In the genomic region with DNA sequence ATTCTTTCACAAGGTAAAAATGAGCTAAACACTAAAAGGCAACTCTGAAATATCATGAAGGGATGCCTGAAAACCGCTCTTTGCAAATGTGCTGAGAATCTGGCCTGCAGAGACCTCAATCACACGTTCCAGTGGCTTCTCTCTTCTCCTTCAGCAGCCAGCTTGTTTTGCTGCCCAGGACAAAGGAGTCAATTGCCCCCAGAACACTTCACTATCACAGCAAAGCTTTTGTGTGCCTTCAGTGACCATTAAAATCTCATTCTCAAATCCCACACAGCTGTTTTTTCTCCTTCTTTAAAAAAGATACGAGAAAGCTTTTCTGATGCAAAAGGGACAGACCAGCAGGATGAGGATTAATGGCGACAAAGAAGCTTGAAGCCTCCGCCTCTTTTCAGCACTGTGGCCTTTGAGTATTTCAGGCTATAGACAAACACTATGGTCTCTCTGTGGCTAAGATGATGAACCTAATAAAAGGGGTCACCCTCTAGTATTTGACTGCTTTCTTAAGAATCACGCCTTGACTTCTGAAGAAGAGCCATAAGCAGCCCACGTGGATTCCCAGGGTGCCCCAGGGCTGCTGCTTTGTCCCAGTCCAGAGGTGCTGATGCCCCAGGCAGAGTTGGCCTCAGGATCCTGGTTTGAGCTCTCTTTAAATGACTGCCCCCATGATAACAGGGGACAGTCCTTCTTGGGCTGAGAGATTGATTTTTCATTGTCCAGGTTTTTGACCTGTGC, we compare ENCODE assay signal across 1 cellular context.
TF ChIP-seq lines count a peak whose summit lies in the region.

No MANE protein-coding gene starts in this region.

TF ChIP-seq in HepG2, 621 proteins besides CTCF, POLR2A, EP300 and RAD21:
- no peak for TF ChIP-seq NCOA5 (CRISPR knock-in tag; IDR thresholded peaks at IDR 0.05)
- no peak for TF ChIP-seq SIX4 (CRISPR knock-in tag; IDR thresholded peaks at IDR 0.05)
- no peak for TF ChIP-seq NFRKB (IDR thresholded peaks at IDR 0.05)
- no peak for TF ChIP-seq EED (CRISPR knock-in tag; IDR thresholded peaks at IDR 0.05)
- TF ChIP-seq GATAD2A (CRISPR knock-in tag; IDR thresholded peaks at IDR 0.05) = no peak
- no peak for TF ChIP-seq ZNF7 (CRISPR knock-in tag; IDR thresholded peaks at IDR 0.05)
- no peak for TF ChIP-seq ZNF790 (CRISPR knock-in tag; IDR thresholded peaks at IDR 0.05; ENCODE audit: borderline replicate concordance)
- TF ChIP-seq, protein P1, sequence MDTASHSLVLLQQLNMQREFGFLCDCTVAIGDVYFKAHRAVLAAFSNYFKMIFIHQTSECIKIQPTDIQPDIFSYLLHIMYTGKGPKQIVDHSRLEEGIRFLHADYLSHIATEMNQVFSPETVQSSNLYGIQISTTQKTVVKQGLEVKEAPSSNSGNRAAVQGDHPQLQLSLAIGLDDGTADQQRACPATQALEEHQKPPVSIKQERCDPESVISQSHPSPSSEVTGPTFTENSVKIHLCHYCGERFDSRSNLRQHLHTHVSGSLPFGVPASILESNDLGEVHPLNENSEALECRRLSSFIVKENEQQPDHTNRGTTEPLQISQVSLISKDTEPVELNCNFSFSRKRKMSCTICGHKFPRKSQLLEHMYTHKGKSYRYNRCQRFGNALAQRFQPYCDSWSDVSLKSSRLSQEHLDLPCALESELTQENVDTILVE (CRISPR knock-in tag; IDR thresholded peaks at IDR 0.05) = no peak
- TF ChIP-seq HNRNPH1 (optimal IDR thresholded peaks at IDR 0.05; ENCODE audit: low read depth, low read length) = no peak
- TF ChIP-seq MAF1 (CRISPR knock-in tag; IDR thresholded peaks at IDR 0.05; ENCODE audit: borderline replicate concordance) = no peak
- TF ChIP-seq GFI1 (CRISPR knock-in tag; IDR thresholded peaks at IDR 0.05; ENCODE audit: borderline replicate concordance) = no peak
- no peak for TF ChIP-seq ZNF781 (CRISPR knock-in tag; IDR thresholded peaks at IDR 0.05; ENCODE audit: borderline replicate concordance, not compliant biosample characterization)
- no peak for TF ChIP-seq CHD2 (IDR thresholded peaks at IDR 0.05; ENCODE audit: low read depth, low read length)
- TF ChIP-seq ZNF251 (CRISPR knock-in tag; IDR thresholded peaks at IDR 0.05) = no peak
- no peak for TF ChIP-seq ZFP36 (IDR thresholded peaks at IDR 0.05; ENCODE audit: borderline replicate concordance, low read depth, low read length, partially characterized antibody)
- TF ChIP-seq, protein P2, sequence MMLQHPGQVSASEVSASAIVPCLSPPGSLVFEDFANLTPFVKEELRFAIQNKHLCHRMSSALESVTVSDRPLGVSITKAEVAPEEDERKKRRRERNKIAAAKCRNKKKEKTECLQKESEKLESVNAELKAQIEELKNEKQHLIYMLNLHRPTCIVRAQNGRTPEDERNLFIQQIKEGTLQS (CRISPR knock-in tag; IDR thresholded peaks at IDR 0.05) = no peak
- TF ChIP-seq PHF21A (CRISPR knock-in tag; IDR thresholded peaks at IDR 0.05) = no peak
- TF ChIP-seq NPAS2 (CRISPR knock-in tag; IDR thresholded peaks at IDR 0.05; ENCODE audit: borderline replicate concordance) = no peak
- TF ChIP-seq ZFP36L1 (CRISPR knock-in tag; IDR thresholded peaks at IDR 0.05) = no peak
- no peak for TF ChIP-seq BRD4 (CRISPR knock-in tag; IDR thresholded peaks at IDR 0.05)
TF ChIP-seq in HepG2: peak in this region for 0.
